ENCODE assay signal across 1 cellular context in genomic region chr6:108269955-108270354, GRCh38. TPM values are rescaled to one million over a fixed set of nuclear protein-coding genes. Genes with fewer than 3 reads are reported as not detected.
A peak's percentile ranks its signal among the peaks of the same experiment; 100 is the strongest.
DNase-seq lines count a peak whose midpoint lies in the region; TF ChIP-seq lines count a peak whose summit lies in the region.
"Not testable (repeated sequence)": the region's sequence is repeated elsewhere in the genome, so short reads cannot be mapped to it uniquely, and the experiment has no call there.

No MANE protein-coding gene starts in this region.

- not testable (repeated sequence) for TF ChIP-seq CTCF in glutamatergic neuron (IDR thresholded peaks at IDR 0.05; ENCODE audit: partially characterized antibody, unreplicated experiment)

- not testable (repeated sequence) for H3K36me3 Mint-ChIP-seq in glutamatergic neuron (ENCODE audit: unreplicated experiment)

- H3K9me3 Mint-ChIP-seq in glutamatergic neuron (ENCODE audit: unreplicated experiment) = not testable (repeated sequence)

- DNase-seq in glutamatergic neuron = peak; percentile 20

- H3K27ac Mint-ChIP-seq in glutamatergic neuron (ENCODE audit: unreplicated experiment) = not testable (repeated sequence)

- H3K27me3 Mint-ChIP-seq in glutamatergic neuron (ENCODE audit: unreplicated experiment) = not testable (repeated sequence)

- H3K4me3 Mint-ChIP-seq in glutamatergic neuron (ENCODE audit: unreplicated experiment) = not testable (repeated sequence)

- not testable (repeated sequence) for H3K4me1 Mint-ChIP-seq in glutamatergic neuron (ENCODE audit: low read depth, unreplicated experiment)

RNA-seq across cellular contexts. Expression of gene SNX3, which starts 9.1 kb away (rescaled TPM):
- total RNA-seq in glutamatergic neuron (ENCODE audit: unreplicated experiment) = 66.2 TPM

RNA-seq across cellular contexts. Expression of gene AFG1L, which starts 24.9 kb away (rescaled TPM):
- total RNA-seq in glutamatergic neuron (ENCODE audit: unreplicated experiment) = 9.4 TPM
